ENCODE assay signal across 8 cellular contexts in the genomic region with DNA sequence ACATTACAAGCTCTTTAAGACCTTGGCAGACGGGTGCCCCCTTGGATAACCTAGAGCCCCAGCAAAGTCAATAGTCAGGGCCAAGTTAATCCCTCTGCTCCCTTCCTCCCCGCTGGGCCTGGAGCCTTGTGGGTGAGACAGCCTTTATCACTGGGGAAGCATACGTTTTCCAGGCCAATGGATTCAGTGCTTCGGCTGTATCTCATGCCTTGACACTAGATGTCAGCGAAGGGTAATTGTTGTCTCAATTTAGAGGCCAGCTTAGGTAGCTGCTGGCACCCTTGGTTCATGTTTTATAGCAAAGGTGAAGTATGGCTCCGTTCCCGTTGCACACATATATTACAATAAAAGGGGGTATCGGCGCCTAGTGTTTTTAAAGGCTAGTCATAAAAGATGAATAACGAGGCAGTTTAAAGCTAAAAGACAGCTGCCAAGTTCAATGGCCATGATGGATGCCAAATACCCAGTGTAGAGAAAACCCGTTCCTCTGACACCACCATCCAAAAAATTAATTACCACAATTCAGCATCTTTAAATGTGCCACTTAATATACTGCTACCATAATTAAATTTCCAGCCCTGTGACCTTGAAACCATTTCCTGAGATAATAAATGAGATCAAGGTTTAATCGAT. TPM values are rescaled to one million over a fixed set of nuclear protein-coding genes. Genes with fewer than 3 reads are reported as not detected.
DNase-seq lines count a peak whose midpoint lies in the region; ATAC-seq, FAIRE-seq and TF ChIP-seq lines count a peak whose summit lies in the region.

No MANE protein-coding gene starts in this region.

- peaks cover 2% of the 10 kb centered on the region for H3K4me1 Mint-ChIP-seq in T-helper 17 cell

- H3K27me3 ChIP-seq in GM12878 (replicated peaks in 1 of 2; ENCODE audit: control insufficient read depth in 2 of 2, insufficient read depth in 2 of 2, low read length in 1 of 2) (no peaks in the 10 kb centered on the region; a peak in 1 of 4 replicates), neural cell (ENCODE audit: insufficient read depth, low read depth, low read length) (no peaks in the 10 kb centered on the region)

- TF ChIP-seq RAD21 in GM12878 (IDR thresholded peaks at IDR 0.05; ENCODE audit: insufficient read depth, low read depth, low read length) (peak; percentile 28), neural cell (conservative IDR thresholded peaks at IDR 0.05) (peak; percentile 74)

- no peak overlapping the region for H3K4me3 Mint-ChIP-seq in T-helper 17 cell

- no peaks in the 10 kb centered on the region for H3K36me3 Mint-ChIP-seq in T-helper 17 cell (ENCODE audit: low read depth)

- RAD21 ChIA-PET in GM12878 (lab: Charles Lee; ENCODE audit: unreplicated experiment), result no interaction called here

- no peaks in the 10 kb centered on the region for H3K4me1 ChIP-seq in GM12878 (ENCODE audit: control insufficient read depth, insufficient read depth, low read length)

- no peak for TF ChIP-seq POLR2A in GM12878 (IDR thresholded peaks at IDR 0.05; ENCODE audit: low read depth, low read length)

- SMC1A ChIA-PET in GM12878 (lab: Charles Lee; ENCODE audit: uncharacterized antibody, unreplicated experiment), result interaction anchor here (0.6 kb wide), 1 partner anchor 10 kb away, joined by 3 read pairs; no protein-coding TSS in a partner anchor

- H3K79me2 ChIP-seq in GM12878 (ENCODE audit: control insufficient read depth, insufficient read depth, low read length), result no peaks in the 10 kb centered on the region
- H3K79me2 ChIP-seq in neural cell (replicated peaks; ENCODE audit: insufficient read depth, low read length), result no peaks in the 10 kb centered on the region

- H3K4me3 ChIP-seq in GM12878 (no peak overlapping the region), neural cell (ENCODE audit: low read length) (no peak overlapping the region)

- intact Hi-C loops in GM12878 (cut with micrococcal nuclease; ENCODE audit: unreplicated experiment), result no loop called here

- no peaks in the 10 kb centered on the region; the same call in 2 of the 3 replicates for H3K9me3 ChIP-seq in GM12878 (replicated peaks; ENCODE audit: control insufficient read depth, insufficient read depth, low read length)
- peaks cover 3% of the 10 kb centered on the region for H3K9me3 ChIP-seq in neural cell (ENCODE audit: low read length)
- no peaks in the 10 kb centered on the region for H3K9me3 ChIP-seq in T-helper 17 cell (ENCODE audit: control insufficient read depth, low read length, poor library complexity, severe bottlenecking)

- H4K20me1 ChIP-seq in GM12878 (ENCODE audit: control insufficient read depth, insufficient read depth), result no peaks in the 10 kb centered on the region
- H4K20me1 ChIP-seq in neural cell (ENCODE audit: insufficient read depth), result no peaks in the 10 kb centered on the region

- no peak for FAIRE-seq in GM12878 (lab: Jason Lieb, UNC)

- CTCF ChIA-PET in GM12878 (lab: Yijun Ruan, JAX), result interaction anchor here (0.8 to 3.0 kb wide), 3 partner anchors 16 to 585 kb away, joined by 3 to 7 read pairs (median 3); no protein-coding TSS in a partner anchor

- ATAC-seq in GM12878 (no peak), GM21381 (IDR thresholded peaks at IDR 0.05; ENCODE audit: unreplicated experiment) (no peak), T-helper 17 cell (no peak), HG03097 (IDR thresholded peaks at IDR 0.05; ENCODE audit: low FRiP score, unreplicated experiment) (no peak)

- H3K36me3 ChIP-seq in GM12878 (ENCODE audit: control insufficient read depth in 2 of 2, insufficient read depth in 2 of 2, low read length in 1 of 2), result no peaks in the 10 kb centered on the region
- no peaks in the 10 kb centered on the region for H3K36me3 ChIP-seq in neural cell (ENCODE audit: insufficient read depth, low read length)

- H3K27ac ChIP-seq in GM12878 (ENCODE audit: control insufficient read depth, insufficient read depth), result no peak overlapping the region
- no peak overlapping the region for H3K27ac ChIP-seq in neural cell (ENCODE audit: low read length)

- TF ChIP-seq EP300 in GM12878 (IDR thresholded peaks at IDR 0.05; ENCODE audit: borderline replicate concordance in 1 of 2, control insufficient read depth in 1 of 2, low read depth in 2 of 2, low read length in 2 of 2) (no peak), neural cell (conservative IDR thresholded peaks at IDR 0.05; ENCODE audit: poor library complexity, severe bottlenecking) (no peak)

- peak; percentile 64 to 87 for DNase-seq in NCI-H2081 (lab: John Stamatoyannopoulos, UW)
- no peak for DNase-seq in GM12878 (ENCODE audit: low read depth, low spot score)
- no peak for DNase-seq in hypothalamus (lab: John Stamatoyannopoulos, UW)
- DNase-seq in T-helper 17 cell, result no peak

- H3K4me2 ChIP-seq in GM12878 (ENCODE audit: control insufficient read depth, insufficient read depth), result no peak overlapping the region
- H3K4me2 ChIP-seq in neural cell (ENCODE audit: low read length), result no peak overlapping the region

- WGBS in GM12878 (ENCODE audit: insufficient coverage, insufficient replicate concordance, low lambda C conversion rate, missing lambda C conversion rate), result 28% methylated on average over 12 of the region's 12 CpGs

- POLR2A ChIA-PET in GM12878 (lab: Charles Lee), result no interaction called here

- H3K9me2 ChIP-seq in neural cell (ENCODE audit: insufficient read depth, low read length), result no peaks in the 10 kb centered on the region

- H2AFZ ChIP-seq in GM12878 (ENCODE audit: control insufficient read depth, low read depth, low read length), result no peak overlapping the region
- no peak overlapping the region for H2AFZ ChIP-seq in neural cell (ENCODE audit: low read depth, low read length)

- no peak overlapping the region for H3K27ac Mint-ChIP-seq in T-helper 17 cell

- in situ Hi-C loops in GM12878 (cut with MboI), result no loop called here

- H3F3A ChIP-seq in neural cell (ENCODE audit: insufficient read depth, low read length, poor library complexity, severe bottlenecking), result no peaks in the 10 kb centered on the region

- no TSS peak for BruUV-seq in GM12878 (replicated peaks; lab: Mats Ljungman, UMichigan)

- peak; percentile 32 for TF ChIP-seq CTCF in GM12873 (IDR thresholded peaks at IDR 0.05; ENCODE audit: insufficient read depth, low read depth, low read length, missing control alignments)
- peak; percentile 12 to 21 (median 17); a peak in 2 of 6 replicates for TF ChIP-seq CTCF in GM12878 (IDR thresholded peaks at IDR 0.05 in 2 of 3, conservative IDR thresholded peaks at IDR 0.05 in 1 of 3; ENCODE audit: control insufficient read depth in 2 of 3, extremely low read depth in 1 of 3, insufficient read depth in 1 of 3, low read depth in 3 of 3, low read length in 3 of 3)
- TF ChIP-seq CTCF in neural cell (IDR thresholded peaks at IDR 0.05; ENCODE audit: poor library complexity, severe bottlenecking), result peak; percentile 69

- H3K9ac ChIP-seq in GM12878 (ENCODE audit: control insufficient read depth, insufficient read depth, low read length), result no peak overlapping the region
- H3K9ac ChIP-seq in neural cell (ENCODE audit: low read length), result no peak overlapping the region

- peaks cover 27% of the 10 kb centered on the region for H3K27me3 Mint-ChIP-seq in T-helper 17 cell

TF ChIP-seq in GM12878, 131 proteins besides CTCF, POLR2A, EP300 and RAD21 (continues in another document):
- TF ChIP-seq, protein P1, sequence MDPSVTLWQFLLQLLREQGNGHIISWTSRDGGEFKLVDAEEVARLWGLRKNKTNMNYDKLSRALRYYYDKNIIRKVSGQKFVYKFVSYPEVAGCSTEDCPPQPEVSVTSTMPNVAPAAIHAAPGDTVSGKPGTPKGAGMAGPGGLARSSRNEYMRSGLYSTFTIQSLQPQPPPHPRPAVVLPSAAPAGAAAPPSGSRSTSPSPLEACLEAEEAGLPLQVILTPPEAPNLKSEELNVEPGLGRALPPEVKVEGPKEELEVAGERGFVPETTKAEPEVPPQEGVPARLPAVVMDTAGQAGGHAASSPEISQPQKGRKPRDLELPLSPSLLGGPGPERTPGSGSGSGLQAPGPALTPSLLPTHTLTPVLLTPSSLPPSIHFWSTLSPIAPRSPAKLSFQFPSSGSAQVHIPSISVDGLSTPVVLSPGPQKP (IDR thresholded peaks at IDR 0.05; ENCODE audit: low read depth, low read length), result no peak

TF ChIP-seq in neural cell, 6 proteins besides CTCF, POLR2A, EP300 and RAD21:
- no peak for TF ChIP-seq EZH2 (IDR thresholded peaks at IDR 0.05; ENCODE audit: borderline replicate concordance, insufficient read depth, low read length, poor library complexity, severe bottlenecking)
- no peak for TF ChIP-seq POLR2AphosphoS5 (IDR thresholded peaks at IDR 0.05)
- no peak for TF ChIP-seq MXI1 (conservative IDR thresholded peaks at IDR 0.05; ENCODE audit: poor library complexity, severe bottlenecking)
- TF ChIP-seq SMC3 (conservative IDR thresholded peaks at IDR 0.05; ENCODE audit: poor library complexity), result peak; percentile 77
TF ChIP-seq in neural cell: peak in this region for 1.

RNA-seq across cellular contexts. Expression of a gene that starts 52.3 kb away (rescaled TPM):
- 109 and 110 TPM in 2 replicates for total RNA-seq in GM12878 (2013; cell fraction: nucleolus; rRNA removed)
- total RNA-seq in GM12878 (2014; rRNA removed) (61.2 and 68.1 TPM in 2 replicates), GM12878 (2014; rRNA removed; fragmentation: Illumina TruSeq; extraction: Trizol) (88.3 and 90.2 TPM in 2 replicates), GM12878 (2021) (60.2 and 63.1 TPM in 2 replicates), T-helper 17 cell (10 to 100 TPM; 80.1 to 97.3 TPM)
- 19.6 TPM for polyA plus RNA-seq in GM12878 (2011; ENCODE audit: low read depth)
- polyA plus RNA-seq in GM12878 (2011; rRNA removed) (51.8 and 86.2 TPM in 2 replicates), GM12878 (2014; fragmentation: Illumina TruSeq; extraction: Trizol) (82.4 and 103 TPM in 2 replicates), GM12878 (2014; fragmentation: Nextera tagmentation; extraction: Ambion mirVana) (10 to 100 TPM; 29.9 to 58.5 TPM), GM12878 (2014; rRNA removed) (64.5 and 74.2 TPM in 2 replicates), GM12878 (2016; fragmentation: Nextera tagmentation; extraction: Ambion mirVana) (100 to 1,000 TPM; 113 to 122 TPM), neural cell (142 and 170 TPM in 2 replicates)
- polyA plus RNA-seq in GM12878 (2011; cell fraction: cytosol; rRNA removed), result 22.8 and 49.6 TPM in 2 replicates
- polyA plus RNA-seq in GM12878 (2011; cell fraction: nucleus; rRNA removed), result 20.1 and 44.3 TPM in 2 replicates
- 40.0 and 41.6 TPM in 2 replicates for polyA plus RNA-seq in GM12878 (2012)
- 11.2 and 23.2 TPM in 2 replicates for polyA minus RNA-seq in GM12878 (2011; rRNA and poly(A)+ RNA removed)
- polyA minus RNA-seq in GM12878 (2011; cell fraction: cytosol; rRNA and poly(A)+ RNA removed), result 18.8 and 22.9 TPM in 2 replicates
- polyA minus RNA-seq in GM12878 (2011; cell fraction: nucleus; rRNA and poly(A)+ RNA removed), result 16.2 and 27.7 TPM in 2 replicates
- 102 and 121 TPM in 2 replicates for polyA minus RNA-seq in neural cell

Comparison
In these comparisons a context has a peak if more than half of its experiments do, and no peak if none do; other contexts are left out.
1. CTCF ChIP-seq: peak in every context shown above with its lines; median percentile 69 in neural cell; 32 in GM12873; 17 in GM12878.
2. DNase-seq: peak in NCI-H2081 (2 of 2); none in GM12878 (single experiment), hypothalamus (0 of 51) and T-helper 17 cell (0 of 3).